ENCODE assay signal across 18 cellular contexts in the genomic region with DNA sequence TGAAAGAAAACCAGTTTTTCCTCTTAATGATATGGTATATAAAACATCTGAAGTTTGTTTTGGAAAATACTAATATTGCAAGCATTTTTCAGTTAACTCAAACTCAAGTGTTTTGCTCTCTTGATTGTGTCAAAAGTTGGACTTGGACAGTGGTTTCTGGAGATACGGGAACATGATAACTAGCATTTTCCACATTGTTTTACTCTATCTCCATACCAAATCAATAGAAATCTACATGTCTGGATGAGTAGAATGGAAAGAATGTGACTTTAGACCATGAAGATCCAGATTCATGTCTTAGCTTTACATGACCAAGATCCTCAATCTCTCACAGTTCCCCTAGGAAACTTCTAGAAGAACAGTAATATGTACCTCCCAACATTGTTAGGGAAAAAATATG. TPM values are rescaled to one million over a fixed set of nuclear protein-coding genes. Genes with fewer than 3 reads are reported as not detected.
DNase-seq lines count a peak whose midpoint lies in the region; ATAC-seq, FAIRE-seq and TF ChIP-seq lines count a peak whose summit lies in the region.
"Had no signal": no experiment of that assay in that cellular context is flagged by ENCODE, and none has a peak within 500 bp of the region (broad histone marks: within the 10 kb centered on the region; RNA-seq: fewer than 3 reads in every experiment).

No MANE protein-coding gene starts in this region.

- H3K36me3 ChIP-seq in HUES64 (ENCODE audit: insufficient read depth, low read length) (no peaks in the 10 kb centered on the region), astrocyte (ENCODE audit: insufficient read depth, low read length) (no peaks in the 10 kb centered on the region), mesendoderm (ENCODE audit: control insufficient read depth, insufficient read depth, low read length) (no peaks in the 10 kb centered on the region)
- H3K36me3 ChIP-seq: Peyer's patch had no signal

- H3K27ac ChIP-seq in HUES64 (ENCODE audit: low read depth, low read length) (peak overlapping the region; percentile 22; the same call in 1 of the 2 replicates), astrocyte (ENCODE audit: low read depth, low read length) (no peak overlapping the region), mesendoderm (ENCODE audit: low read depth, low read length) (no peak overlapping the region)
- H3K27ac ChIP-seq: Peyer's patch had no signal

- H4K5ac ChIP-seq in mesendoderm (ENCODE audit: low read length) = no peak overlapping the region

- H2BK5ac ChIP-seq in mesendoderm (ENCODE audit: low read length) = no peak overlapping the region

- H3K27ac Mint-ChIP-seq in astrocyte (ENCODE audit: unreplicated experiment) = peak overlapping the region; percentile 70
- H3K27ac Mint-ChIP-seq in activated CD8-positive, alpha-beta T cell treated with anti-CD3 and anti-CD28 coated beads, Interleukin-2, amount 10 ng/mL, durations not matched to agents 7 days and 5 days = no peak overlapping the region
- H3K27ac Mint-ChIP-seq: CD4-positive, alpha-beta memory T cell had no signal

- H3K27me3 ChIP-seq in HUES64 (ENCODE audit: insufficient read depth, low read length) (no peaks in the 10 kb centered on the region), astrocyte (ENCODE audit: insufficient read depth, low read length) (no peaks in the 10 kb centered on the region), mesendoderm (ENCODE audit: insufficient read depth, low read length, poor library complexity) (no peaks in the 10 kb centered on the region)
- H3K27me3 ChIP-seq: Peyer's patch had no signal

- no peak overlapping the region for H3K23ac ChIP-seq in mesendoderm (ENCODE audit: low read length)

- FAIRE-seq in astrocyte (lab: Jason Lieb, UNC) = peak; percentile 50
- FAIRE-seq: G401.6 had no signal

- no peak overlapping the region for H2AK5ac ChIP-seq in mesendoderm (ENCODE audit: low read length)

- DNase-seq in astrocyte (ENCODE audit: low read depth) = peak; percentile 55
- peak; percentile 46 for DNase-seq in mesendoderm
- DNase-seq in NCI-H1105 treated with DMSO at 0.1 percent for 48 hours (lab: John Stamatoyannopoulos, UW) = no peak
- no peak for DNase-seq in activated CD8-positive, alpha-beta T cell treated with anti-CD3 and anti-CD28 coated beads, Interleukin-2, amount 10 ng/mL, durations not matched to agents 7 days and 5 days
- no peak for DNase-seq in NCI-H2227 (lab: John Stamatoyannopoulos, UW; ENCODE audit: unreplicated experiment)
- DNase-seq: CD4-positive, alpha-beta memory T cell; Karpas-422; MM.1S; NCI-H1092 treated with DMSO at 0.1 percent for 48 hours; NCI-H1694; NCI-H2227 treated with DMSO at 0.1 percent for 48 hours; NCI-H524; Peyer's patch; Right ventricle myocardium superior had no signal

- H3K9me3 ChIP-seq in HUES64 (ENCODE audit: insufficient read depth, low read depth, low read length) = no peaks in the 10 kb centered on the region
- H3K9me3 ChIP-seq in astrocyte (ENCODE audit: insufficient read depth, low read depth, low read length) = no peaks in the 10 kb centered on the region
- H3K9me3 ChIP-seq: Peyer's patch had no signal

- H3K27me3 Mint-ChIP-seq in astrocyte (ENCODE audit: low read depth, unreplicated experiment) = no peaks in the 10 kb centered on the region
- no peaks in the 10 kb centered on the region for H3K27me3 Mint-ChIP-seq in activated CD8-positive, alpha-beta T cell treated with anti-CD3 and anti-CD28 coated beads, Interleukin-2, amount 10 ng/mL, durations not matched to agents 7 days and 5 days (ENCODE audit: low read depth)
- H3K27me3 Mint-ChIP-seq: CD4-positive, alpha-beta memory T cell had no signal

- CTCF ChIA-PET in activated CD8-positive, alpha-beta T cell treated with anti-CD3 and anti-CD28 coated beads, Interleukin-2, amount 10 ng/mL, durations not matched to agents 7 days and 5 days (lab: Charles Lee) = interaction anchor here (1.0 kb wide), 1 partner anchor 14 kb away, joined by 3 read pairs; no protein-coding TSS in a partner anchor

- H3K9me3 Mint-ChIP-seq in astrocyte (ENCODE audit: unreplicated experiment) = no peaks in the 10 kb centered on the region
- H3K9me3 Mint-ChIP-seq in activated CD8-positive, alpha-beta T cell treated with anti-CD3 and anti-CD28 coated beads, Interleukin-2, amount 10 ng/mL, durations not matched to agents 7 days and 5 days (ENCODE audit: insufficient read depth) = no peaks in the 10 kb centered on the region
- H3K9me3 Mint-ChIP-seq: CD4-positive, alpha-beta memory T cell; GM23338 had no signal

- no peak overlapping the region for H3K9ac ChIP-seq in HUES64 (ENCODE audit: low read depth, low read length)
- H3K9ac ChIP-seq in astrocyte (ENCODE audit: low read length) = no peak overlapping the region
- H3K9ac ChIP-seq in mesendoderm (ENCODE audit: low read length) = no peak overlapping the region

- no peak overlapping the region for H2BK15ac ChIP-seq in mesendoderm (replicated peaks; ENCODE audit: low read depth)

- H3K4me2 ChIP-seq in astrocyte (ENCODE audit: low read length) = no peak overlapping the region
- no peak overlapping the region for H3K4me2 ChIP-seq in mesendoderm (ENCODE audit: low read length)
- H3K4me2 ChIP-seq: GM23338 had no signal

- peaks cover 14% of the 10 kb centered on the region for H3K4me1 Mint-ChIP-seq in astrocyte (ENCODE audit: low read depth, unreplicated experiment)
- peaks cover 7% of the 10 kb centered on the region for H3K4me1 Mint-ChIP-seq in activated CD8-positive, alpha-beta T cell treated with anti-CD3 and anti-CD28 coated beads, Interleukin-2, amount 10 ng/mL, durations not matched to agents 7 days and 5 days (ENCODE audit: low read depth)
- H3K4me1 Mint-ChIP-seq: CD4-positive, alpha-beta memory T cell had no signal

- no peak overlapping the region for H3K4ac ChIP-seq in mesendoderm (ENCODE audit: low read depth, low read length)

- H3K4me3 ChIP-seq in HUES64 (ENCODE audit: low read length) (no peak overlapping the region), astrocyte (ENCODE audit: insufficient read depth, low read depth, low read length) (no peak overlapping the region), mesendoderm (ENCODE audit: low read length) (no peak overlapping the region)
- H3K4me3 ChIP-seq: GM23338, Peyer's patch had no signal

- no peak overlapping the region for H4K8ac ChIP-seq in mesendoderm (ENCODE audit: low read depth, low read length)

- no peak overlapping the region for H2AFZ ChIP-seq in astrocyte (ENCODE audit: low read depth, low read length)
- H2AFZ ChIP-seq: GM23338 had no signal

- no peak for TF ChIP-seq CTCF in astrocyte (IDR thresholded peaks at IDR 0.05; ENCODE audit: insufficient read depth, low read depth, low read length)

- WGBS in HUES64 = 100% methylated on average over 1 of the region's 1 CpG
- WGBS in mesendoderm (ENCODE audit: extremely low coverage, insufficient coverage, low lambda C conversion rate) = no CpG with 5 or more reads among the region's 1 CpG

- no peaks in the 10 kb centered on the region for H3K79me2 ChIP-seq in astrocyte (ENCODE audit: insufficient read depth, low read length)
- no peaks in the 10 kb centered on the region for H3K79me2 ChIP-seq in mesendoderm (ENCODE audit: control insufficient read depth, insufficient read depth, low read length)

- peaks cover 24% of the 10 kb centered on the region; the same call in 1 of the 2 replicates for H3K4me1 ChIP-seq in HUES64 (ENCODE audit: insufficient read depth, low read length)
- H3K4me1 ChIP-seq in astrocyte (ENCODE audit: insufficient read depth, low read length) = no peaks in the 10 kb centered on the region
- H3K4me1 ChIP-seq in mesendoderm (ENCODE audit: control insufficient read depth, low read depth, low read length) = no peaks in the 10 kb centered on the region
- H3K4me1 ChIP-seq: Peyer's patch had no signal

- no peak overlapping the region for H2BK120ac ChIP-seq in mesendoderm (ENCODE audit: low read depth, low read length)

- no peak overlapping the region for H3K56ac ChIP-seq in mesendoderm (ENCODE audit: low read length)

- no peaks in the 10 kb centered on the region for H4K20me1 ChIP-seq in astrocyte (ENCODE audit: insufficient read depth, low read length)

- no peaks in the 10 kb centered on the region for H3K79me1 ChIP-seq in mesendoderm (ENCODE audit: low read length)

- H3K36me3 Mint-ChIP-seq in astrocyte (ENCODE audit: low read depth, unreplicated experiment) = no peaks in the 10 kb centered on the region
- H3K36me3 Mint-ChIP-seq in activated CD8-positive, alpha-beta T cell treated with anti-CD3 and anti-CD28 coated beads, Interleukin-2, amount 10 ng/mL, durations not matched to agents 7 days and 5 days (ENCODE audit: low read depth) = no peaks in the 10 kb centered on the region

- ATAC-seq in activated CD8-positive, alpha-beta T cell treated with anti-CD3 and anti-CD28 coated beads, Interleukin-2, amount 10 ng/mL, durations not matched to agents 7 days and 5 days = no peak
- no peak for ATAC-seq in GM21390 (IDR thresholded peaks at IDR 0.05; ENCODE audit: unreplicated experiment)

- no peak overlapping the region for H3K4me3 Mint-ChIP-seq in astrocyte (ENCODE audit: unreplicated experiment)
- H3K4me3 Mint-ChIP-seq in activated CD8-positive, alpha-beta T cell treated with anti-CD3 and anti-CD28 coated beads, Interleukin-2, amount 10 ng/mL, durations not matched to agents 7 days and 5 days = no peak overlapping the region
- H3K4me3 Mint-ChIP-seq: CD4-positive, alpha-beta memory T cell; GM23338 had no signal

- H3K18ac ChIP-seq in mesendoderm (ENCODE audit: low read length) = no peak overlapping the region

- POLR2A ChIA-PET in activated CD8-positive, alpha-beta T cell treated with anti-CD3 and anti-CD28 coated beads, Interleukin-2, amount 10 ng/mL, durations not matched to agents 7 days and 5 days (lab: Charles Lee) = interaction anchor here (0.8 kb wide), 1 partner anchor 98 kb away, joined by 3 read pairs; no protein-coding TSS in a partner anchor

RNA-seq across cellular contexts. Expression of a gene that starts 22.2 kb away (rescaled TPM):
- polyA plus RNA-seq in HUES64 (2013, experiment 1 of 2) = 13.0 TPM
- 13.0 TPM for polyA plus RNA-seq in HUES64 (2013, experiment 2 of 2)
- total RNA-seq in astrocyte = 12.8 and 13.6 TPM in 2 replicates
- 8.4 TPM for polyA plus RNA-seq in mesendoderm (2013, experiment 1 of 2)
- polyA plus RNA-seq in mesendoderm (2013, experiment 2 of 2) = 8.3 TPM
- 1 to 10 TPM; 3.5 to 4.1 TPM for total RNA-seq in activated CD8-positive, alpha-beta T cell treated with anti-CD3 and anti-CD28 coated beads, Interleukin-2, amount 10 ng/mL, durations not matched to agents 7 days and 5 days

Comparison
In these comparisons a context has a peak if more than half of its experiments do, and no peak if none do; other contexts are left out.
1. DNase-seq: peak in astrocyte (single experiment) and mesendoderm (single experiment); none in NCI-H1105 treated with DMSO at 0.1 percent for 48 hours (single experiment), activated CD8-positive, alpha-beta T cell treated with anti-CD3 and anti-CD28 coated beads, Interleukin-2, amount 10 ng/mL, durations not matched to agents 7 days and 5 days (single experiment) and NCI-H2227 (single experiment).